ENCODE assay signal across 8 cellular contexts in genomic region chr12:118307069-118307954, GRCh38.
DNase-seq lines count a peak whose midpoint lies in the region; ATAC-seq, FAIRE-seq and TF ChIP-seq lines count a peak whose summit lies in the region.

No MANE protein-coding gene starts in this region.

- dilution Hi-C loops in keratinocyte (cut with MboI; ENCODE audit: extremely low pct_ligation_motif_present, low sequenced_read_pairs), result no loop called here

- no peaks in the 10 kb centered on the region for H3K9me1 ChIP-seq in keratinocyte (ENCODE audit: control insufficient read depth, extremely low read depth, insufficient read depth, low read length)

- H3K27me3 ChIP-seq in AG04450 (ENCODE audit: control insufficient read depth, insufficient read depth, low read length) (no peaks in the 10 kb centered on the region), keratinocyte (ENCODE audit: control insufficient read depth, extremely low read depth, insufficient read depth, low read length) (no peaks in the 10 kb centered on the region)

- DNase-seq in AG04450 (ENCODE audit: low read depth, low spot score), result peak; percentile 80
- DNase-seq in M059J (ENCODE audit: low read depth), result peak; percentile 91
- no peak for DNase-seq in activated naive CD4-positive, alpha-beta T cell treated with anti-CD3 and anti-CD28 coated beads, Interleukin-2, amount 10 ng/mL, durations not matched to agents 7 days and 5 days
- DNase-seq in keratinocyte (ENCODE audit: low read depth, low spot score), result peak; percentile 36
- peak in 1 of 2 donors; percentile 37 for DNase-seq in stimulated activated naive CD8-positive, alpha-beta T cell treated with anti-CD3 and anti-CD28 coated beads, Interleukin-15, amount 100 ng/mL, for 72 hours
- no peak for DNase-seq in NCI-H1694 treated with DMSO at 0.1 percent for 48 hours (lab: John Stamatoyannopoulos, UW)
- no peak for DNase-seq in NCI-H128 (lab: John Stamatoyannopoulos, UW; ENCODE audit: unreplicated experiment)

- H3K4me1 ChIP-seq in keratinocyte (ENCODE audit: control insufficient read depth, extremely low read depth, insufficient read depth, low read length), result peaks cover 41% of the 10 kb centered on the region

- H3K27me3 Mint-ChIP-seq in activated naive CD4-positive, alpha-beta T cell treated with anti-CD3 and anti-CD28 coated beads, Interleukin-2, amount 10 ng/mL, durations not matched to agents 7 days and 5 days, result no peaks in the 10 kb centered on the region
- H3K27me3 Mint-ChIP-seq in stimulated activated naive CD8-positive, alpha-beta T cell treated with anti-CD3 and anti-CD28 coated beads, Interleukin-15, amount 100 ng/mL, for 72 hours, result no peaks in the 10 kb centered on the region

- H3K36me3 ChIP-seq in keratinocyte (ENCODE audit: control insufficient read depth in 2 of 2, extremely low read depth in 1 of 2, insufficient read depth in 2 of 2, low read length in 2 of 2), result no peaks in the 10 kb centered on the region

- peak; percentile 94 for FAIRE-seq in keratinocyte (lab: Jason Lieb, UNC)

- no peaks in the 10 kb centered on the region for H4K20me1 ChIP-seq in keratinocyte (ENCODE audit: control insufficient read depth, extremely low read depth, insufficient read depth, low read length)

- H3K36me3 Mint-ChIP-seq in activated naive CD4-positive, alpha-beta T cell treated with anti-CD3 and anti-CD28 coated beads, Interleukin-2, amount 10 ng/mL, durations not matched to agents 7 days and 5 days, result peaks cover 4% of the 10 kb centered on the region

- POLR2A ChIA-PET in AG04450 (lab: Yijun Ruan, JAX), result interaction anchor here (0.6 to 2.2 kb wide), 13 partner anchors 9 to 871 kb away, joined by 3 to 16 read pairs (median 6); partner anchors contain the start of genes HSPB8, PEBP1, SUDS3 and TAOK3

- peak overlapping the region; percentile 53 for H3K4me3 ChIP-seq in AG04450 (ENCODE audit: low read depth, low read length)
- H3K4me3 ChIP-seq in keratinocyte (ENCODE audit: control insufficient read depth in 2 of 3, extremely low read depth in 1 of 3, insufficient read depth in 2 of 3, low read depth in 1 of 3, low read length in 3 of 3), result peak overlapping the region; percentile 11 to 64 (median 62)

- no peak overlapping the region for H2AFZ ChIP-seq in keratinocyte (ENCODE audit: control insufficient read depth, low read length)

- peak overlapping the region; percentile 16 for H3K27ac Mint-ChIP-seq in activated naive CD4-positive, alpha-beta T cell treated with anti-CD3 and anti-CD28 coated beads, Interleukin-2, amount 10 ng/mL, durations not matched to agents 7 days and 5 days
- peak overlapping the region; percentile 34 to 69 for H3K27ac Mint-ChIP-seq in stimulated activated naive CD8-positive, alpha-beta T cell treated with anti-CD3 and anti-CD28 coated beads, Interleukin-15, amount 100 ng/mL, for 72 hours

- peaks cover 8% of the 10 kb centered on the region for H3K79me2 ChIP-seq in keratinocyte (ENCODE audit: control insufficient read depth, insufficient read depth, low read length)

- H3K4me3 Mint-ChIP-seq in activated naive CD4-positive, alpha-beta T cell treated with anti-CD3 and anti-CD28 coated beads, Interleukin-2, amount 10 ng/mL, durations not matched to agents 7 days and 5 days, result no peak overlapping the region
- peak overlapping the region; percentile 57 to 67 for H3K4me3 Mint-ChIP-seq in stimulated activated naive CD8-positive, alpha-beta T cell treated with anti-CD3 and anti-CD28 coated beads, Interleukin-15, amount 100 ng/mL, for 72 hours

- H3K9me3 Mint-ChIP-seq in activated naive CD4-positive, alpha-beta T cell treated with anti-CD3 and anti-CD28 coated beads, Interleukin-2, amount 10 ng/mL, durations not matched to agents 7 days and 5 days, result no peaks in the 10 kb centered on the region
- H3K9me3 Mint-ChIP-seq in stimulated activated naive CD8-positive, alpha-beta T cell treated with anti-CD3 and anti-CD28 coated beads, Interleukin-15, amount 100 ng/mL, for 72 hours, result no peaks in the 10 kb centered on the region

- H3K27ac ChIP-seq in AG04450 (ENCODE audit: low read depth, low read length) (peak overlapping the region; percentile 99), keratinocyte (ENCODE audit: control insufficient read depth, insufficient read depth, low read length) (peak overlapping the region; percentile 74)

- peak overlapping the region; percentile 52 for H3K9ac ChIP-seq in keratinocyte (ENCODE audit: control insufficient read depth, extremely low read depth, insufficient read depth, low read length)

- CTCF ChIA-PET in AG04450 (lab: Charles Lee), result interaction anchor here (0.6 to 2.1 kb wide), 8 partner anchors 10 to 1894 kb away, joined by 3 to 13 read pairs (median 4); partner anchors contain the start of gene SUDS3
- CTCF ChIA-PET in activated naive CD4-positive, alpha-beta T cell treated with anti-CD3 and anti-CD28 coated beads, Interleukin-2, amount 10 ng/mL, durations not matched to agents 7 days and 5 days (lab: Charles Lee), result interaction anchor here (1.1 kb wide), 1 partner anchor 69 kb away, joined by 5 read pairs; the partner anchor contains the start of gene SUDS3

- peak overlapping the region; percentile 95 for H3K4me2 ChIP-seq in keratinocyte (ENCODE audit: control insufficient read depth, extremely low read depth, insufficient read depth, low read depth, low read length)

- ATAC-seq in GM19463 (IDR thresholded peaks at IDR 0.05; ENCODE audit: unreplicated experiment), result peak; percentile 49
- ATAC-seq in stimulated activated naive CD8-positive, alpha-beta T cell treated with anti-CD3 and anti-CD28 coated beads, Interleukin-15, amount 100 ng/mL, for 72 hours, result peak; percentile 90

- no peak for TF ChIP-seq CTCF in AG04450 (IDR thresholded peaks at IDR 0.05; ENCODE audit: low read depth, low read length)
- TF ChIP-seq CTCF in keratinocyte (optimal IDR thresholded peaks at IDR 0.05 in 1 of 3, IDR thresholded peaks at IDR 0.05 in 1 of 3, conservative IDR thresholded peaks at IDR 0.05 in 1 of 3; ENCODE audit: extremely low read depth in 1 of 3, insufficient read depth in 2 of 3, low read length in 3 of 3), result no peak

- peaks cover 24% of the 10 kb centered on the region for H3K4me1 Mint-ChIP-seq in activated naive CD4-positive, alpha-beta T cell treated with anti-CD3 and anti-CD28 coated beads, Interleukin-2, amount 10 ng/mL, durations not matched to agents 7 days and 5 days
- H3K4me1 Mint-ChIP-seq in stimulated activated naive CD8-positive, alpha-beta T cell treated with anti-CD3 and anti-CD28 coated beads, Interleukin-15, amount 100 ng/mL, for 72 hours, result peaks cover 39% of the 10 kb centered on the region

- H3K9me3 ChIP-seq in AG04450 (ENCODE audit: control insufficient read depth, insufficient read depth, low read length) (no peaks in the 10 kb centered on the region), keratinocyte (ENCODE audit: control insufficient read depth, low read depth, low read length) (no peaks in the 10 kb centered on the region)

Comparison
In these comparisons a context has a peak if more than half of its experiments do, and no peak if none do; other contexts are left out.
1. DNase-seq: peak in AG04450 (single experiment), M059J (single experiment) and keratinocyte (single experiment); none in activated naive CD4-positive, alpha-beta T cell treated with anti-CD3 and anti-CD28 coated beads, Interleukin-2, amount 10 ng/mL, durations not matched to agents 7 days and 5 days (single experiment), NCI-H1694 treated with DMSO at 0.1 percent for 48 hours (single experiment) and NCI-H128 (single experiment).